ENCODE assay signal across 1 cellular context in genomic region chr17:57862410-57862989, GRCh38.
TF ChIP-seq lines count a peak whose summit lies in the region.

No MANE protein-coding gene starts in this region.

TF ChIP-seq in HepG2, 621 proteins besides CTCF, POLR2A, EP300 and RAD21 (continued from another document and continues in another):
- TF ChIP-seq SNAPC4 (CRISPR knock-in tag; IDR thresholded peaks at IDR 0.05) (peak; percentile 82), NR1H2 (CRISPR knock-in tag; IDR thresholded peaks at IDR 0.05; ENCODE audit: borderline replicate concordance, low read depth) (no peak), ZNF83 (CRISPR knock-in tag; IDR thresholded peaks at IDR 0.05; ENCODE audit: borderline replicate concordance) (no peak; the same call in 1 of the 2 replicates), ZNF382 (CRISPR knock-in tag; IDR thresholded peaks at IDR 0.05; ENCODE audit: borderline replicate concordance) (no peak), ZNF776 (CRISPR knock-in tag; IDR thresholded peaks at IDR 0.05) (peak; percentile 73; the same call in 1 of the 2 replicates), MLX (CRISPR knock-in tag; IDR thresholded peaks at IDR 0.05) (no peak), SMAD9 (CRISPR knock-in tag; IDR thresholded peaks at IDR 0.05) (no peak), FOXK1 (CRISPR knock-in tag; IDR thresholded peaks at IDR 0.05; ENCODE audit: borderline replicate concordance, low read depth) (0 out of 2 replicates have a peak, but pooled peaks have one; percentile 3), ZNF549 (CRISPR knock-in tag; IDR thresholded peaks at IDR 0.05) (0 out of 2 replicates have a peak, but pooled peaks have one; percentile 0), HNF1B (CRISPR knock-in tag; IDR thresholded peaks at IDR 0.05) (no peak), ZNF597 (CRISPR knock-in tag; IDR thresholded peaks at IDR 0.05) (0 out of 2 replicates have a peak, but pooled peaks have one; percentile 1), POLR2AphosphoS5 (IDR thresholded peaks at IDR 0.05; ENCODE audit: low read depth, low read length) (no peak), ETV5 (CRISPR knock-in tag; IDR thresholded peaks at IDR 0.05; ENCODE audit: borderline replicate concordance) (no peak), ZBTB7B (CRISPR knock-in tag; IDR thresholded peaks at IDR 0.05) (no peak; the same call in 1 of the 2 replicates), SALL1 (CRISPR knock-in tag; IDR thresholded peaks at IDR 0.05) (no peak), ZFAT (CRISPR knock-in tag; conservative IDR thresholded peaks at IDR 0.05) (no peak; the same call in 1 of the 2 replicates), ZNF644 (CRISPR knock-in tag; IDR thresholded peaks at IDR 0.05; ENCODE audit: low read depth) (no peak), NR2F2 (IDR thresholded peaks at IDR 0.05; ENCODE audit: borderline replicate concordance, low read depth) (0 out of 2 replicates have a peak, but pooled peaks have one; percentile 13), ZNF317 (CRISPR knock-in tag; IDR thresholded peaks at IDR 0.05) (peak; percentile 87), ZNF205 (CRISPR knock-in tag; IDR thresholded peaks at IDR 0.05) (no peak; the same call in 1 of the 2 replicates), ZC3H13 (CRISPR knock-in tag; IDR thresholded peaks at IDR 0.05) (peak; percentile 7; the same call in 1 of the 2 replicates), TMF1 (CRISPR knock-in tag; IDR thresholded peaks at IDR 0.05; ENCODE audit: low read depth) (peak; percentile 64; the same call in 1 of the 2 replicates), SALL2 (CRISPR knock-in tag; IDR thresholded peaks at IDR 0.05) (no peak), NFE2L1 (CRISPR knock-in tag; IDR thresholded peaks at IDR 0.05; ENCODE audit: borderline replicate concordance) (no peak), NR3C1 (CRISPR knock-in tag; IDR thresholded peaks at IDR 0.05) (no peak), SAP130 (CRISPR knock-in tag; IDR thresholded peaks at IDR 0.05; ENCODE audit: low read depth) (no peak), CCDC6 (CRISPR knock-in tag; IDR thresholded peaks at IDR 0.05) (no peak), ZNF652 (CRISPR knock-in tag; IDR thresholded peaks at IDR 0.05; ENCODE audit: borderline replicate concordance, low read depth) (0 out of 2 replicates have a peak, but pooled peaks have one; percentile 5), MEF2D (CRISPR knock-in tag; IDR thresholded peaks at IDR 0.05) (0 out of 2 replicates have a peak, but pooled peaks have one; percentile 20), ZNF350 (CRISPR knock-in tag; IDR thresholded peaks at IDR 0.05; ENCODE audit: borderline replicate concordance, low read depth) (peak; percentile 49; the same call in 1 of the 2 replicates), THAP11 (CRISPR knock-in tag; IDR thresholded peaks at IDR 0.05) (no peak), CEBPB (IDR thresholded peaks at IDR 0.05; ENCODE audit: borderline replicate concordance, low read depth, low read length) (no peak), GPN1 (CRISPR knock-in tag; IDR thresholded peaks at IDR 0.05; ENCODE audit: borderline replicate concordance) (no peak), MEIS2 (CRISPR knock-in tag; IDR thresholded peaks at IDR 0.05) (no peak), ZNF354B (CRISPR knock-in tag; IDR thresholded peaks at IDR 0.05) (0 out of 2 replicates have a peak, but pooled peaks have one; percentile 25), PCBP1 (IDR thresholded peaks at IDR 0.05; ENCODE audit: borderline replicate concordance, low read depth, low read length) (no peak), NPAS2 (CRISPR knock-in tag; IDR thresholded peaks at IDR 0.05; ENCODE audit: borderline replicate concordance) (no peak), TERF1 (CRISPR knock-in tag; IDR thresholded peaks at IDR 0.05) (no peak), HOMEZ (CRISPR knock-in tag; IDR thresholded peaks at IDR 0.05; ENCODE audit: low read depth) (no peak), ZNF124 (CRISPR knock-in tag; IDR thresholded peaks at IDR 0.05) (no peak), FOXM1 (CRISPR knock-in tag; IDR thresholded peaks at IDR 0.05) (no peak), MYC (CRISPR knock-in tag; IDR thresholded peaks at IDR 0.05; ENCODE audit: borderline replicate concordance) (no peak), SMARCE1 (IDR thresholded peaks at IDR 0.05; ENCODE audit: borderline replicate concordance) (no peak), KDM4B (CRISPR knock-in tag; IDR thresholded peaks at IDR 0.05) (peak; percentile 21; the same call in 1 of the 2 replicates), E2F1 (CRISPR knock-in tag; IDR thresholded peaks at IDR 0.05) (no peak), GABPB1 (CRISPR knock-in tag; IDR thresholded peaks at IDR 0.05) (no peak), ZBTB10 (CRISPR knock-in tag; IDR thresholded peaks at IDR 0.05; ENCODE audit: borderline replicate concordance) (0 out of 2 replicates have a peak, but pooled peaks have one; percentile 17), U2AF2 (IDR thresholded peaks at IDR 0.05; ENCODE audit: low read depth, low read length) (no peak), ZNF33A (CRISPR knock-in tag; IDR thresholded peaks at IDR 0.05; ENCODE audit: borderline replicate concordance) (no peak), ZNF792 (CRISPR knock-in tag; IDR thresholded peaks at IDR 0.05) (no peak), ZNF136 (CRISPR knock-in tag; IDR thresholded peaks at IDR 0.05; ENCODE audit: low read depth) (no peak; the same call in 1 of the 2 replicates), NFE2 (CRISPR knock-in tag; IDR thresholded peaks at IDR 0.05) (no peak), HOXA9 (CRISPR knock-in tag; IDR thresholded peaks at IDR 0.05; ENCODE audit: borderline replicate concordance) (no peak), ZNF280B (CRISPR knock-in tag; IDR thresholded peaks at IDR 0.05; ENCODE audit: borderline replicate concordance) (0 out of 2 replicates have a peak, but pooled peaks have one; percentile 3)
